21 cellular contexts compared by ENCODE assay signal in genomic region chr1:29824025-29824424, GRCh38.
"Had no signal": no experiment of that assay in that cellular context is flagged by ENCODE, and none has a peak within 500 bp of the region (broad histone marks: within the 10 kb centered on the region; RNA-seq: fewer than 3 reads in every experiment).

No MANE protein-coding gene starts in this region.

- H3K36me3 Mint-ChIP-seq: naive B cell; stimulated activated memory B cell treated with anti-CD40 and anti-IgM and Interleukin-4, amounts not matched to agents 10 μg/mL and 1 μg/mL and 100 μg/mL, for 72 hours had no signal

- ATAC-seq: heart left ventricle; psoas muscle; right lobe of liver; stimulated activated memory B cell treated with anti-CD40 and anti-IgM and Interleukin-4, amounts not matched to agents 10 μg/mL and 1 μg/mL and 100 μg/mL, for 72 hours; upper lobe of right lung had no signal

- H3K36me3 ChIP-seq: heart left ventricle, left ventricle myocardium inferior, lower lobe of right lung, right lobe of liver, spleen, tibial nerve, upper lobe of right lung had no signal

- H3K27ac Mint-ChIP-seq: naive B cell; nephron; stimulated activated memory B cell treated with anti-CD40 and anti-IgM and Interleukin-4, amounts not matched to agents 10 μg/mL and 1 μg/mL and 100 μg/mL, for 72 hours; stimulated activated naive CD8-positive, alpha-beta T cell treated with anti-CD3 and anti-CD28 coated beads, Interleukin-15, Interleukin-2, amounts not matched to agents 100 ng/mL and 50 ng/mL, for 24 hours had no signal

- DNase-seq: cortex of kidney; dorsolateral prefrontal cortex; effector CD8-positive, alpha-beta T cell; hypothalamus; left ventricle myocardium inferior; lower lobe of right lung; mesenchymal stem cell; naive B cell; psoas muscle; stimulated activated CD4-positive, alpha-beta T cell treated with anti-CD3 and anti-CD28 coated beads, Interleukin-15, amount 100 ng/mL, for 24 hours; stimulated activated CD4-positive, alpha-beta T cell treated with anti-CD3 and anti-CD28 coated beads, Interleukin-1b, Interleukin-23, amount 100 ng/mL, for 48 hours; stimulated activated CD4-positive, alpha-beta T cell treated with anti-CD3 and anti-CD28 coated beads, Interleukin-4, amount 100 ng/mL, for 24 hours; testis; upper lobe of right lung had no signal

- H3K4me3 Mint-ChIP-seq: naive B cell; nephron; stimulated activated memory B cell treated with anti-CD40 and anti-IgM and Interleukin-4, amounts not matched to agents 10 μg/mL and 1 μg/mL and 100 μg/mL, for 72 hours; stimulated activated naive CD8-positive, alpha-beta T cell treated with anti-CD3 and anti-CD28 coated beads, Interleukin-15, Interleukin-2, amounts not matched to agents 100 ng/mL and 50 ng/mL, for 24 hours had no signal

- H3K9me3 Mint-ChIP-seq: stimulated activated naive CD8-positive, alpha-beta T cell treated with anti-CD3 and anti-CD28 coated beads, Interleukin-15, Interleukin-2, amounts not matched to agents 100 ng/mL and 50 ng/mL, for 24 hours had no signal

- H3K27me3 ChIP-seq: right lobe of liver, testis had no signal

- H3K9me3 ChIP-seq: lower lobe of right lung, psoas muscle, right lobe of liver, testis, upper lobe of right lung had no signal

- H3K27ac ChIP-seq: dorsolateral prefrontal cortex, heart left ventricle, left ventricle myocardium inferior, lower lobe of right lung, psoas muscle, right lobe of liver, spleen, testis, tibial nerve, upper lobe of right lung had no signal

- H3K4me3 ChIP-seq: dorsolateral prefrontal cortex, heart left ventricle, left ventricle myocardium inferior, lower lobe of right lung, psoas muscle, right lobe of liver, spleen, testis, tibial nerve, upper lobe of right lung had no signal

- H3K4me1 ChIP-seq: heart left ventricle, left ventricle myocardium inferior, lower lobe of right lung, psoas muscle, right lobe of liver, spleen, testis, tibial nerve, upper lobe of right lung had no signal

- H3K4me1 Mint-ChIP-seq: naive B cell; nephron; stimulated activated memory B cell treated with anti-CD40 and anti-IgM and Interleukin-4, amounts not matched to agents 10 μg/mL and 1 μg/mL and 100 μg/mL, for 72 hours had no signal
